In the genomic region with DNA sequence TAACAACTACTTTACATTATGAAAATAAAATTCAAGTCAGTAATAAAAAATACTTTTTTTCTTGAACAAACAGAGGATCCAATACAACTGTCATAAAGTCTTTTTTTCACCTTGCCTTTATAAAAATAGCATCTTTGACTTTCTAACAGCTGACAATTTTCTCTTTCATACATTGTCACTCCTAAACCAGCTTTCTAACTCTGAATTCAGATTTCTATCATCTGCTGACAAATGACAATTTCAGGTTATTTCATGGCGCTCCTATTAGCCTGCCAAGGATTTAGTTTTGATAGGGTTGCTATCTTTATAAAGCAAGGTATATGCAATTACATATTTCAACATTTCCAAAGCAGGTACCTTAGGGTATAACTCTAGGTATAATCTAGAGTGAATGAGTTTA, we compare ENCODE assay signal across 26 cellular contexts. TPM values are rescaled to one million over a fixed set of nuclear protein-coding genes. Genes with fewer than 3 reads are reported as not detected.
"Had no signal": no experiment of that assay in that cellular context is flagged by ENCODE, and none has a peak within 500 bp of the region (broad histone marks: within the 10 kb centered on the region; RNA-seq: fewer than 3 reads in every experiment).

No MANE protein-coding gene starts in this region.

- H3K9me3 ChIP-seq: colonic mucosa, esophagus muscularis mucosa, esophagus squamous epithelium, gastrocnemius medialis, gastroesophageal sphincter, heart left ventricle, heart right ventricle had no signal

- H3K27me3 ChIP-seq: colonic mucosa, esophagus muscularis mucosa, esophagus squamous epithelium, foreskin keratinocyte, gastrocnemius medialis, gastroesophageal sphincter, heart left ventricle, heart right ventricle had no signal

- H3K4me3 ChIP-seq: colonic mucosa, coronary artery, dorsolateral prefrontal cortex, esophagus muscularis mucosa, esophagus squamous epithelium, gastrocnemius medialis, gastroesophageal sphincter, heart left ventricle, heart right ventricle had no signal

- H3K27ac ChIP-seq: colonic mucosa, coronary artery, dorsolateral prefrontal cortex, epithelial cell of prostate, esophagus muscularis mucosa, esophagus squamous epithelium, foreskin keratinocyte, gastrocnemius medialis, gastroesophageal sphincter, heart left ventricle, heart right ventricle had no signal

- DNase-seq: colonic mucosa; cortex of kidney; dermis blood vessel endothelial cell; dorsolateral prefrontal cortex; effector CD4-positive, alpha-beta T cell; effector CD8-positive, alpha-beta T cell; effector memory CD4-positive, alpha-beta T cell; effector memory CD8-positive, alpha-beta T cell; endodermal cell; erythroblast; esophagus squamous epithelium; foreskin fibroblast; foreskin keratinocyte; foreskin melanocyte; gastrocnemius medialis; glutamatergic neuron; head of caudate nucleus; heart left ventricle; heart right ventricle had no signal

- H3K36me3 ChIP-seq: colonic mucosa, esophagus muscularis mucosa, esophagus squamous epithelium, gastrocnemius medialis, gastroesophageal sphincter, heart left ventricle, heart right ventricle had no signal

RNA-seq across cellular contexts. Expression of gene NAA11, which starts 14.6 kb away (rescaled TPM):
- polyA plus RNA-seq: endothelial cell of umbilical vein, esophagus, fibroblast of lung, foreskin keratinocyte, heart left ventricle, heart right ventricle had no signal
